Comparison of ENCODE assay signal across 1 cellular context in the genomic region with DNA sequence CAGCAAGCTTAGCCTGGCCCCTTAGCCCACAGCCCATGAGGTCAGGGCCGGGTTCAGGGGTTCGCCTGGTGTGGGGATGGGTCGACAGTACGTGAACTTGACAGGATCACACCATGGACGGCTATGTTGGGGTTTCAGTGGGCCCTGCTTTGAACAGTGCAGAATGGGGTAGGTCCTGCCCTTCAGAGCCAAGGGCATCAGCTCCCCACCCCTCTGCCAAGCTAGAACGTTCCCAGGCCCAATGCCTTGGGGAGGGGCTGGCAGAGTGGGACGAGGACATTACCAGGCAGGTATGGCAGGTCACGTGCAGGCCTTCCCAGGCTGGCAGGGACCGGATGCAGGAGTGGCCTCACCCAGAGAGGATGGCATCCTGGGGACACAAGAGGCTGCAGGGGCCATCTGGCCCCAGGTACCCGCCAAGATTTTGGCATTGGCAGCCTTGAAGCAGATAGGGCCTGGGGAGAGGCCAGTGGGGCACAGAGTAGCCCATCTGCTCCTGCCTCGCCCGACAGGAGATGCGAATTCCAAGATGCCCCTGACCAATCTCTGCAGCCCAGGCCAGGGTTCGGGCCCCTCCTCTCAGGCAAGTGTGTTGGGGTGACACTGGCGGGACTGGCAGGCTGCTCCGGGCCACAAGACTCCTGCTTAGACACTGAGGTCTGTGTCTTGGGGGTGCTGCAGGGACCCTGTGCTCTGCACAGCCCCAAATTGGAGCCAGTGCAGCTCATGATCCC.
TF ChIP-seq lines count a peak whose summit lies in the region.
"Not testable (repeated sequence)": the region's sequence is repeated elsewhere in the genome, so short reads cannot be mapped to it uniquely, and the experiment has no call there.

No MANE protein-coding gene starts in this region.

TF ChIP-seq in HepG2, 621 proteins besides CTCF, POLR2A, EP300 and RAD21 (continues in another document):
- peak; percentile 33; the same call in 1 of the 2 replicates for TF ChIP-seq ZNF567 (CRISPR knock-in tag; IDR thresholded peaks at IDR 0.05; ENCODE audit: borderline replicate concordance)
- TF ChIP-seq ZNF781 (CRISPR knock-in tag; IDR thresholded peaks at IDR 0.05; ENCODE audit: borderline replicate concordance, not compliant biosample characterization): peak; percentile 56
- TF ChIP-seq HNRNPK (IDR thresholded peaks at IDR 0.05; ENCODE audit: low read depth, low read length, poor library complexity, severe bottlenecking): peak; percentile 19
- 0 out of 2 replicates have a peak, but pooled peaks have one; percentile 30 for TF ChIP-seq ZNF709 (CRISPR knock-in tag; IDR thresholded peaks at IDR 0.05)
- TF ChIP-seq TBX2 (CRISPR knock-in tag; IDR thresholded peaks at IDR 0.05; ENCODE audit: borderline replicate concordance): peak; percentile 17; the same call in 1 of the 2 replicates
- peak; percentile 69; the same call in 1 of the 2 replicates for TF ChIP-seq ZNF878 (CRISPR knock-in tag; IDR thresholded peaks at IDR 0.05)
- TF ChIP-seq, protein P1, sequence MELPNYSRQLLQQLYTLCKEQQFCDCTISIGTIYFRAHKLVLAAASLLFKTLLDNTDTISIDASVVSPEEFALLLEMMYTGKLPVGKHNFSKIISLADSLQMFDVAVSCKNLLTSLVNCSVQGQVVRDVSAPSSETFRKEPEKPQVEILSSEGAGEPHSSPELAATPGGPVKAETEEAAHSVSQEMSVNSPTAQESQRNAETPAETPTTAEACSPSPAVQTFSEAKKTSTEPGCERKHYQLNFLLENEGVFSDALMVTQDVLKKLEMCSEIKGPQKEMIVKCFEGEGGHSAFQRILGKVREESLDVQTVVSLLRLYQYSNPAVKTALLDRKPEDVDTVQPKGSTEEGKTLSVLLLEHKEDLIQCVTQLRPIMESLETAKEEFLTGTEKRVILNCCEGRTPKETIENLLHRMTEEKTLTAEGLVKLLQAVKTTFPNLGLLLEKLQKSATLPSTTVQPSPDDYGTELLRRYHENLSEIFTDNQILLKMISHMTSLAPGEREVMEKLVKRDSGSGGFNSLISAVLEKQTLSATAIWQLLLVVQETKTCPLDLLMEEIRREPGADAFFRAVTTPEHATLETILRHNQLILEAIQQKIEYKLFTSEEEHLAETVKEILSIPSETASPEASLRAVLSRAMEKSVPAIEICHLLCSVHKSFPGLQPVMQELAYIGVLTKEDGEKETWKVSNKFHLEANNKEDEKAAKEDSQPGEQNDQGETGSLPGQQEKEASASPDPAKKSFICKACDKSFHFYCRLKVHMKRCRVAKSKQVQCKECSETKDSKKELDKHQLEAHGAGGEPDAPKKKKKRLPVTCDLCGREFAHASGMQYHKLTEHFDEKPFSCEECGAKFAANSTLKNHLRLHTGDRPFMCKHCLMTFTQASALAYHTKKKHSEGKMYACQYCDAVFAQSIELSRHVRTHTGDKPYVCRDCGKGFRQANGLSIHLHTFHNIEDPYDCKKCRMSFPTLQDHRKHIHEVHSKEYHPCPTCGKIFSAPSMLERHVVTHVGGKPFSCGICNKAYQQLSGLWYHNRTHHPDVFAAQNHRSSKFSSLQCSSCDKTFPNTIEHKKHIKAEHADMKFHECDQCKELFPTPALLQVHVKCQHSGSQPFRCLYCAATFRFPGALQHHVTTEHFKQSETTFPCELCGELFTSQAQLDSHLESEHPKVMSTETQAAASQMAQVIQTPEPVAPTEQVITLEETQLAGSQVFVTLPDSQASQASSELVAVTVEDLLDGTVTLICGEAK (IDR thresholded peaks at IDR 0.05): not testable (repeated sequence)
- TF ChIP-seq, protein P1 (CRISPR knock-in tag; IDR thresholded peaks at IDR 0.05): 0 out of 2 replicates have a peak, but pooled peaks have one; percentile 22
- peak; percentile 66; the same call in 1 of the 2 replicates for TF ChIP-seq POLR2G (IDR thresholded peaks at IDR 0.05; ENCODE audit: low read depth, low read length)
- TF ChIP-seq YY1 (IDR thresholded peaks at IDR 0.05; ENCODE audit: insufficient read depth, insufficient replicate concordance, low read depth, low read length): peak; percentile 18
- TF ChIP-seq SIN3A (IDR thresholded peaks at IDR 0.05; ENCODE audit: borderline replicate concordance, low read depth, low read length): 0 out of 2 replicates have a peak, but pooled peaks have one; percentile 1
- TF ChIP-seq, protein P2, sequence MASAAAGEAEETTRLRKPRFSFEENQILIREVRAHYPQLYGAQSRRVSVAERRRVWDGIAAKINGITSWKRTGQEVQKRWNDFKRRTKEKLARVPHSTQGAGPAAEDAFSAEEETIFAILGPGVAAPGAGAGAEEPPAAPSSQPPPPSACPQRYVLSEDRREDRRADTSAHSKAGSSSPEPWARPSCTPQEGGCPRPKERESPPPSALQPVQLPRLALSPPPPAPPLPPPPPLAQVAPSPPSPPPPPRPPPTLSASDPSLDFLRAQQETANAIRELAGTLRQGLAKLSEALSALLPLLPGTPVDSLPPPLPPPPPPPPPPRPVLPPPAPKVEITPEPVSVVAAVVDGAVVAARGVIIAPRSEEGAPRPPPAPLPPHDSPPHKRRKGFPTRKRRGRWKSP (CRISPR knock-in tag; IDR thresholded peaks at IDR 0.05): 0 out of 2 replicates have a peak, but pooled peaks have one; percentile 14
- TF ChIP-seq RBM22 (optimal IDR thresholded peaks at IDR 0.05; ENCODE audit: low read length): peak; percentile 43
- 0 out of 2 replicates have a peak, but pooled peaks have one; percentile 36 for TF ChIP-seq ZNF790 (CRISPR knock-in tag; IDR thresholded peaks at IDR 0.05; ENCODE audit: borderline replicate concordance)
- 0 out of 2 replicates have a peak, but pooled peaks have one; percentile 57 for TF ChIP-seq ZXDC (CRISPR knock-in tag; IDR thresholded peaks at IDR 0.05)
- peak; percentile 53 for TF ChIP-seq AGO2 (optimal IDR thresholded peaks at IDR 0.05; ENCODE audit: low read depth, low read length)
- 0 out of 2 replicates have a peak, but pooled peaks have one; percentile 69 for TF ChIP-seq ZNF138 (CRISPR knock-in tag; IDR thresholded peaks at IDR 0.05; ENCODE audit: low read depth)
- TF ChIP-seq EED (CRISPR knock-in tag; IDR thresholded peaks at IDR 0.05): peak; percentile 81; the same call in 1 of the 2 replicates
- peak; percentile 5; the same call in 1 of the 2 replicates for TF ChIP-seq AHDC1 (CRISPR knock-in tag; IDR thresholded peaks at IDR 0.05; ENCODE audit: borderline replicate concordance)
- TF ChIP-seq PAXIP1 (CRISPR knock-in tag; conservative IDR thresholded peaks at IDR 0.05): 0 out of 2 replicates have a peak, but pooled peaks have one; percentile 10
- peak; percentile 96 for TF ChIP-seq AGO1 (IDR thresholded peaks at IDR 0.05; ENCODE audit: low read depth, low read length, poor library complexity, severe bottlenecking)
- TF ChIP-seq REL (CRISPR knock-in tag; conservative IDR thresholded peaks at IDR 0.05): 0 out of 2 replicates have a peak, but pooled peaks have one; percentile 18
- TF ChIP-seq ZNF788 (CRISPR knock-in tag; IDR thresholded peaks at IDR 0.05; ENCODE audit: borderline replicate concordance): 0 out of 2 replicates have a peak, but pooled peaks have one; percentile 22
- peak; percentile 83 for TF ChIP-seq ZNF772 (CRISPR knock-in tag; IDR thresholded peaks at IDR 0.05)
